In the genomic region with DNA sequence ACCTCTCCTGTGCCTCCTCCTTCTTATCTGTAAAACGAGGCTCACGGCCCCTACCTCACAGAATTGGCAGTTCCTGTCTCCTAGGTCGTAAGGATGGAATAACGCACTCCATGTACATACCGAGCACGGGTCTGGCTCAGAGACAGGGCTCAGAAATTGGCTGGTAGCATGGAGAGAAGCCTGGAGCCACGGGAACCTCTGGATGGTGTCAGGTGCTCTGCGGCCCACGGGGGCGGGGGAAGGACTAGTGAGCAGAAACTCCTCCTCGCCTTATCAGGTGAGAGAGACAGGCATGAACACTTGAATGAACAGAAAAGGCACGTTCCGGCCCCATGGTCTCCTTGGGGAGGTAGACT, we compare ENCODE assay signal across 2 cellular contexts.
TF ChIP-seq lines count a peak whose summit lies in the region.

No MANE protein-coding gene starts in this region.

TF ChIP-seq in GM23338, 12 proteins besides CTCF, POLR2A, EP300 and RAD21 (continued from another document):
- TF ChIP-seq, protein P1, sequence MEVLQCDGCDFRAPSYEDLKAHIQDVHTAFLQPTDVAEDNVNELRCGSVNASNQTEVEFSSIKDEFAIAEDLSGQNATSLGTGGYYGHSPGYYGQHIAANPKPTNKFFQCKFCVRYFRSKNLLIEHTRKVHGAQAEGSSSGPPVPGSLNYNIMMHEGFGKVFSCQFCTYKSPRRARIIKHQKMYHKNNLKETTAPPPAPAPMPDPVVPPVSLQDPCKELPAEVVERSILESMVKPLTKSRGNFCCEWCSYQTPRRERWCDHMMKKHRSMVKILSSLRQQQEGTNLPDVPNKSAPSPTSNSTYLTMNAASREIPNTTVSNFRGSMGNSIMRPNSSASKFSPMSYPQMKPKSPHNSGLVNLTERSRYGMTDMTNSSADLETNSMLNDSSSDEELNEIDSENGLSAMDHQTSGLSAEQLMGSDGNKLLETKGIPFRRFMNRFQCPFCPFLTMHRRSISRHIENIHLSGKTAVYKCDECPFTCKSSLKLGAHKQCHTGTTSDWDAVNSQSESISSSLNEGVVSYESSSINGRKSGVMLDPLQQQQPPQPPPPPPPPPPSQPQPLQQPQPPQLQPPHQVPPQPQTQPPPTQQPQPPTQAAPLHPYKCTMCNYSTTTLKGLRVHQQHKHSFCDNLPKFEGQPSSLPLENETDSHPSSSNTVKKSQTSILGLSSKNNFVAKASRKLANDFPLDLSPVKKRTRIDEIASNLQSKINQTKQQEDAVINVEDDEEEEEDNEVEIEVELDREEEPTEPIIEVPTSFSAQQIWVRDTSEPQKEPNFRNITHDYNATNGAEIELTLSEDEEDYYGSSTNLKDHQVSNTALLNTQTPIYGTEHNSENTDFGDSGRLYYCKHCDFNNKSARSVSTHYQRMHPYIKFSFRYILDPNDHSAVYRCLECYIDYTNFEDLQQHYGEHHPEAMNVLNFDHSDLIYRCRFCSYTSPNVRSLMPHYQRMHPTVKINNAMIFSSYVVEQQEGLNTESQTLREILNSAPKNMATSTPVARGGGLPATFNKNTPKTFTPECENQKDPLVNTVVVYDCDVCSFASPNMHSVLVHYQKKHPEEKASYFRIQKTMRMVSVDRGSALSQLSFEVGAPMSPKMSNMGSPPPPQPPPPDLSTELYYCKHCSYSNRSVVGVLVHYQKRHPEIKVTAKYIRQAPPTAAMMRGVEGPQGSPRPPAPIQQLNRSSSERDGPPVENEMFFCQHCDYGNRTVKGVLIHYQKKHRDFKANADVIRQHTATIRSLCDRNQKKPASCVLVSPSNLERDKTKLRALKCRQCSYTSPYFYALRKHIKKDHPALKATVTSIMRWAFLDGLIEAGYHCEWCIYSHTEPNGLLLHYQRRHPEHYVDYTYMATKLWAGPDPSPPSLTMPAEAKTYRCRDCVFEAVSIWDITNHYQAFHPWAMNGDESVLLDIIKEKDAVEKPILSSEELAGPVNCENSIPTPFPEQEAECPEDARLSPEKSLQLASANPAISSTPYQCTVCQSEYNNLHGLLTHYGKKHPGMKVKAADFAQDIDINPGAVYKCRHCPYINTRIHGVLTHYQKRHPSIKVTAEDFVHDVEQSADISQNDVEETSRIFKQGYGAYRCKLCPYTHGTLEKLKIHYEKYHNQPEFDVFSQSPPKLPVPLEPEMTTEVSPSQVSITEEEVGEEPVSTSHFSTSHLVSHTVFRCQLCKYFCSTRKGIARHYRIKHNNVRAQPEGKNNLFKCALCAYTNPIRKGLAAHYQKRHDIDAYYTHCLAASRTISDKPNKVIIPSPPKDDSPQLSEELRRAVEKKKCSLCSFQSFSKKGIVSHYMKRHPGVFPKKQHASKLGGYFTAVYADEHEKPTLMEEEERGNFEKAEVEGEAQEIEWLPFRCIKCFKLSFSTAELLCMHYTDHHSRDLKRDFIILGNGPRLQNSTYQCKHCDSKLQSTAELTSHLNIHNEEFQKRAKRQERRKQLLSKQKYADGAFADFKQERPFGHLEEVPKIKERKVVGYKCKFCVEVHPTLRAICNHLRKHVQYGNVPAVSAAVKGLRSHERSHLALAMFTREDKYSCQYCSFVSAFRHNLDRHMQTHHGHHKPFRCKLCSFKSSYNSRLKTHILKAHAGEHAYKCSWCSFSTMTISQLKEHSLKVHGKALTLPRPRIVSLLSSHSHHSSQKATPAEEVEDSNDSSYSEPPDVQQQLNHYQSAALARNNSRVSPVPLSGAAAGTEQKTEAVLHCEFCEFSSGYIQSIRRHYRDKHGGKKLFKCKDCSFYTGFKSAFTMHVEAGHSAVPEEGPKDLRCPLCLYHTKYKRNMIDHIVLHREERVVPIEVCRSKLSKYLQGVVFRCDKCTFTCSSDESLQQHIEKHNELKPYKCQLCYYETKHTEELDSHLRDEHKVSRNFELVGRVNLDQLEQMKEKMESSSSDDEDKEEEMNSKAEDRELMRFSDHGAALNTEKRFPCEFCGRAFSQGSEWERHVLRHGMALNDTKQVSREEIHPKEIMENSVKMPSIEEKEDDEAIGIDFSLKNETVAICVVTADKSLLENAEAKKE (CRISPR knock-in tag; IDR thresholded peaks at IDR 0.05): no peak
- TF ChIP-seq, protein P2, sequence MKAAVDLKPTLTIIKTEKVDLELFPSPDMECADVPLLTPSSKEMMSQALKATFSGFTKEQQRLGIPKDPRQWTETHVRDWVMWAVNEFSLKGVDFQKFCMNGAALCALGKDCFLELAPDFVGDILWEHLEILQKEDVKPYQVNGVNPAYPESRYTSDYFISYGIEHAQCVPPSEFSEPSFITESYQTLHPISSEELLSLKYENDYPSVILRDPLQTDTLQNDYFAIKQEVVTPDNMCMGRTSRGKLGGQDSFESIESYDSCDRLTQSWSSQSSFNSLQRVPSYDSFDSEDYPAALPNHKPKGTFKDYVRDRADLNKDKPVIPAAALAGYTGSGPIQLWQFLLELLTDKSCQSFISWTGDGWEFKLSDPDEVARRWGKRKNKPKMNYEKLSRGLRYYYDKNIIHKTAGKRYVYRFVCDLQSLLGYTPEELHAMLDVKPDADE (IDR thresholded peaks at IDR 0.05): no peak

TF ChIP-seq in neural cell, 6 proteins besides CTCF, POLR2A, EP300 and RAD21 (continued from another document):
- no peak for TF ChIP-seq TAF1 (IDR thresholded peaks at IDR 0.05; ENCODE audit: low read depth)
- no peak for TF ChIP-seq MXI1 (conservative IDR thresholded peaks at IDR 0.05; ENCODE audit: poor library complexity, severe bottlenecking)
